In the genomic region with DNA sequence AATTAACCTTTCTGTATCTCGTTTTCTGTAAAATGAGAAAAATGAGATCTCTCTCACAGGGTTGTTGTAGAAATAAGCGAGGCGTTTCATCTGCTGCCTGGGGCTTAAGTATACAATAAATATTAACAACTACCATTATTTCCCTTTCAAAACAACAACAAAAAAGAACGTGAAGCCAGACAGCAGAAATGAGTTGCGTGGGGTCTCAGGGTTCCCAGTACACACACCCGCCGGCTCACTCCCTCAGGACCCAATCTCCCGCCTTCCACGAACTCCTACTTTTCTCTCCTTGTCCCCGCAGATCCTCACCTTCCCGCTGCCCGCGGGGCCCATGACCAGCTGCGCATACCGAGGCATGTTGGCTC, we compare ENCODE assay signal across 8 cellular contexts. TPM values are rescaled to one million over a fixed set of nuclear protein-coding genes. Genes with fewer than 3 reads are reported as not detected.
DNase-seq lines count a peak whose midpoint lies in the region; ATAC-seq, FAIRE-seq and TF ChIP-seq lines count a peak whose summit lies in the region.

No MANE protein-coding gene starts in this region.

- H3K4me1 Mint-ChIP-seq in H9 (peaks cover 13 to 23% of the 10 kb centered on the region in 2 experiments), activated B cell treated with CpG ODN at 0.5 μM for 24 hours (peaks cover 41% of the 10 kb centered on the region)

- no peaks in the 10 kb centered on the region for H3K9me2 ChIP-seq in hepatocyte (replicated peaks; ENCODE audit: insufficient read depth)

- no peaks in the 10 kb centered on the region for H3K36me3 ChIP-seq in hepatocyte (replicated peaks; ENCODE audit: insufficient read depth, low read depth)
- H3K36me3 ChIP-seq in small intestine (ENCODE audit: control insufficient read depth in 2 of 2, insufficient read depth in 2 of 2, low read length in 2 of 2): peaks cover 0 to 2% of the 10 kb centered on the region in 2 donors

- H2BK15ac ChIP-seq in H9 (ENCODE audit: low read depth, low read length): no peak overlapping the region

- H2BK5ac ChIP-seq in H9 (ENCODE audit: insufficient read length, low read length): no peak overlapping the region

- no peaks in the 10 kb centered on the region for H3K27me3 ChIP-seq in H9 (ENCODE audit: insufficient read depth, low read length)
- no peaks in the 10 kb centered on the region for H3K27me3 ChIP-seq in hepatocyte
- H3K27me3 ChIP-seq in small intestine (ENCODE audit: control insufficient read depth in 2 of 2, insufficient read depth in 2 of 2, low read length in 2 of 2): no peaks in the 10 kb centered on the region

- H2BK120ac ChIP-seq in H9 (ENCODE audit: low read depth, low read length, poor library complexity, severe bottlenecking): no peak overlapping the region

- DNase-seq in H9 (no peak), activated B cell treated with CpG ODN at 0.5 μM for 24 hours (no peak), hepatocyte (ENCODE audit: low spot score) (no peak), small intestine (no peak), NCI-H1930 (lab: John Stamatoyannopoulos, UW) (no peak)

- H2AFZ ChIP-seq in H9 (ENCODE audit: low read length) (no peak overlapping the region), hepatocyte (peak overlapping the region; percentile 70)

- H3K56ac ChIP-seq in H9 (ENCODE audit: insufficient read length, low read depth, low read length): no peak overlapping the region

- peaks cover 12 to 42% (median 32%) of the 10 kb centered on the region in 3 experiments for H3K36me3 Mint-ChIP-seq in H9 (ENCODE audit: insufficient read depth in 1 of 3, low read depth in 3 of 3)
- peaks cover 25% of the 10 kb centered on the region for H3K36me3 Mint-ChIP-seq in activated B cell treated with CpG ODN at 0.5 μM for 24 hours (ENCODE audit: low read depth)

- no peak overlapping the region for H3K23ac ChIP-seq in H9 (ENCODE audit: insufficient read length, low read depth, low read length)

- H3K9ac ChIP-seq in H9 (ENCODE audit: extremely low read depth, insufficient read length, low read length): peak overlapping the region; percentile 83

- H3K27ac Mint-ChIP-seq in H9 (peak overlapping the region; percentile 98 to 100 (median 100)), activated B cell treated with CpG ODN at 0.5 μM for 24 hours (peak overlapping the region; percentile 96)

- no peak overlapping the region for H3K18ac ChIP-seq in H9 (ENCODE audit: insufficient read length, low read depth, low read length)

- FAIRE-seq in small intestine (lab: Jason Lieb, UNC): no peak

- H3K9me3 Mint-ChIP-seq in H9 (peaks cover 0 to 6% of the 10 kb centered on the region in 2 experiments; a peak in 2 of 5 replicates), activated B cell treated with CpG ODN at 0.5 μM for 24 hours (no peaks in the 10 kb centered on the region)

- H4K5ac ChIP-seq in H9 (ENCODE audit: insufficient read length, low read depth, low read length): no peak overlapping the region

- H3K4me3 ChIP-seq in hepatocyte (peak overlapping the region; percentile 47), small intestine (ENCODE audit: low read depth in 1 of 2, low read length in 2 of 2) (peak overlapping the region; percentile 50 to 70)

- no peak overlapping the region for H3K4ac ChIP-seq in H9 (ENCODE audit: low read depth, low read length)

- TF ChIP-seq CTCF in H9 (conservative IDR thresholded peaks at IDR 0.05) (no peak), activated B cell treated with CpG ODN at 0.5 μM for 24 hours (IDR thresholded peaks at IDR 0.05) (no peak), hepatocyte (IDR thresholded peaks at IDR 0.05; ENCODE audit: poor library complexity) (no peak)

- no peaks in the 10 kb centered on the region for H3K79me1 ChIP-seq in H9 (ENCODE audit: insufficient read depth, low read depth, low read length, poor library complexity, severe bottlenecking)

- H2BK20ac ChIP-seq in H9 (ENCODE audit: low read depth, low read length, poor library complexity, severe bottlenecking): no peak overlapping the region

- H4K8ac ChIP-seq in H9 (replicated peaks; ENCODE audit: insufficient read length, low read depth, low read length): no peak overlapping the region

- POLR2A ChIA-PET in activated B cell treated with CpG ODN at 0.5 μM for 24 hours (lab: Charles Lee): interaction anchor here (0.6 to 3.5 kb wide), 21 partner anchors 11 to 1218 kb away, joined by 3 to 106 read pairs (median 6); a partner anchor contains a TSS

- H3K4me3 Mint-ChIP-seq in H9 (peak overlapping the region; percentile 98 to 99), activated B cell treated with CpG ODN at 0.5 μM for 24 hours (peak overlapping the region; percentile 100)

- peak overlapping the region; percentile 95 for H3K4me2 ChIP-seq in H9 (ENCODE audit: insufficient read depth, insufficient read length, low read length)
- H3K4me2 ChIP-seq in hepatocyte: peak overlapping the region; percentile 79

- no peaks in the 10 kb centered on the region for H4K20me1 ChIP-seq in H9 (ENCODE audit: control insufficient read depth, insufficient read depth, insufficient read length)
- H4K20me1 ChIP-seq in hepatocyte (ENCODE audit: insufficient read depth, poor library complexity, severe bottlenecking): no peaks in the 10 kb centered on the region

- peaks cover 3% of the 10 kb centered on the region for H3K23me2 ChIP-seq in H9 (ENCODE audit: insufficient read length, low read depth, low read length, poor library complexity, severe bottlenecking)

- no peak overlapping the region for H2BK12ac ChIP-seq in H9 (ENCODE audit: insufficient read length, low read depth, low read length)

- H3K9me3 ChIP-seq in H9 (ENCODE audit: control insufficient read depth, low read depth, low read length): no peaks in the 10 kb centered on the region
- no peaks in the 10 kb centered on the region for H3K9me3 ChIP-seq in hepatocyte (ENCODE audit: low read depth)
- H3K9me3 ChIP-seq in small intestine (ENCODE audit: control insufficient read depth, low read depth): no peaks in the 10 kb centered on the region

- H2AK5ac ChIP-seq in H9 (ENCODE audit: insufficient read length, low read length): no peak overlapping the region

- H3K4me1 ChIP-seq in H9 (ENCODE audit: insufficient read depth, low read length) (peaks cover 3% of the 10 kb centered on the region; the same call in 1 of the 2 replicates), hepatocyte (ENCODE audit: insufficient read depth) (peaks cover 15% of the 10 kb centered on the region), small intestine (ENCODE audit: control insufficient read depth in 2 of 2, insufficient read depth in 1 of 2, low read depth in 1 of 2, low read length in 1 of 2) (peaks cover 0 to 3% of the 10 kb centered on the region in 2 donors)

- peaks cover 12% of the 10 kb centered on the region; the same call in 1 of the 2 replicates for H3K79me2 ChIP-seq in H9 (ENCODE audit: insufficient read depth, low read length)
- peaks cover 26% of the 10 kb centered on the region for H3K79me2 ChIP-seq in hepatocyte

- H3K27me3 Mint-ChIP-seq in H9 (ENCODE audit: low read depth) (no peaks in the 10 kb centered on the region), activated B cell treated with CpG ODN at 0.5 μM for 24 hours (no peaks in the 10 kb centered on the region)

- intact Hi-C loops in activated B cell treated with CpG ODN at 0.5 μM for 24 hours (cut with micrococcal nuclease): loop anchor here (1.0 to 5.0 kb wide), 9 partner anchors 12 to 445 kb away; a partner anchor contains a TSS

- ATAC-seq in activated B cell treated with CpG ODN at 0.5 μM for 24 hours (ENCODE audit: low read depth) (no peak), HG02763 (IDR thresholded peaks at IDR 0.05; ENCODE audit: unreplicated experiment) (no peak), HG02623 (IDR thresholded peaks at IDR 0.05; ENCODE audit: unreplicated experiment) (no peak), HG02588 (IDR thresholded peaks at IDR 0.05; ENCODE audit: unreplicated experiment) (no peak)

- no peak overlapping the region for H3K14ac ChIP-seq in H9 (ENCODE audit: insufficient read depth, low read length)

- H4K91ac ChIP-seq in H9 (ENCODE audit: insufficient read length, low read depth, low read length): no peak overlapping the region

- H3K27ac ChIP-seq in H9 (ENCODE audit: insufficient read length, low read depth, low read length) (no peak overlapping the region), hepatocyte (peak overlapping the region; percentile 61), small intestine (ENCODE audit: low read depth in 1 of 2, low read length in 1 of 2) (peak overlapping the region; percentile 6 to 93)

- CTCF ChIA-PET in activated B cell treated with CpG ODN at 0.5 μM for 24 hours (lab: Charles Lee): interaction anchor here (1.0 to 5.7 kb wide), 12 partner anchors 9 to 420 kb away, joined by 3 to 55 read pairs (median 8); a partner anchor contains a TSS

- no CpG with 5 or more reads among the region's 15 CpGs for whole genome bisulfite sequencing in H9 (ENCODE audit: extremely low coverage, insufficient read length, low lambda C conversion rate)
- 2% methylated on average over 15 of the region's 15 CpGs for WGBS in hepatocyte (ENCODE audit: low lambda C conversion rate, missing lambda C conversion rate)
- 0 to 1% (median 0%) methylated on average over 15 of the region's 15 CpGs for WGBS in small intestine, 3 donors

- H3T11ph ChIP-seq in H9 (ENCODE audit: low read length): no peak overlapping the region

RNA-seq across cellular contexts. Expression of a gene that starts 0.2 kb away (rescaled TPM):
- total RNA-seq in H9 (2021) (45.3 and 47.6 TPM in 2 replicates), activated B cell treated with CpG ODN at 0.5 μM for 24 hours (17.0 and 19.0 TPM in 2 replicates), hepatocyte (21.8 and 23.5 TPM in 2 replicates)
- polyA plus RNA-seq in hepatocyte (27.4 TPM in 2 replicates), small intestine (10 to 100 TPM in 1 of 3 donors, 1 to 10 TPM in 2; 5.4 to 20.9 (median 8.6) TPM)

RNA-seq across cellular contexts. Expression of a gene that starts 0.8 kb away (rescaled TPM):
- total RNA-seq in H9 (2021) (18.1 and 19.8 TPM in 2 replicates), activated B cell treated with CpG ODN at 0.5 μM for 24 hours (9.7 and 9.9 TPM in 2 replicates), hepatocyte (8.3 and 8.7 TPM in 2 replicates)
- polyA plus RNA-seq in hepatocyte (6.8 and 8.4 TPM in 2 replicates), small intestine (1 to 10 TPM in 2 of 3 donors, under 1 TPM in 1; 0.45 to 4.2 (median 1.1) TPM)

RNA-seq across cellular contexts. Expression of a gene that starts 17.7 kb away (rescaled TPM):
- 184 and 188 TPM in 2 replicates for total RNA-seq in H9 (2021)
- 435 and 459 TPM in 2 replicates for total RNA-seq in activated B cell treated with CpG ODN at 0.5 μM for 24 hours
- 419 and 585 TPM in 2 replicates for total RNA-seq in hepatocyte
- polyA plus RNA-seq in hepatocyte: 434 and 442 TPM in 2 replicates
- 100 to 1,000 TPM; 324 to 507 (median 456) TPM for polyA plus RNA-seq in small intestine

RNA-seq across cellular contexts. Expression of a gene that starts 34.1 kb away (rescaled TPM):
- total RNA-seq in H9 (2021) (77.6 and 81.5 TPM in 2 replicates), activated B cell treated with CpG ODN at 0.5 μM for 24 hours (99.6 and 117 TPM in 2 replicates), hepatocyte (102 and 110 TPM in 2 replicates)
- polyA plus RNA-seq in hepatocyte (176 and 177 TPM in 2 replicates), small intestine (100 to 1,000 TPM; 159 to 171 (median 170) TPM)

RNA-seq across cellular contexts. Expression of a gene that starts 34.3 kb away (rescaled TPM):
- total RNA-seq in H9 (2021): 0.22 TPM in 1 of 2 replicates, not detected in the other
- 1.2 and 1.3 TPM in 2 replicates for total RNA-seq in activated B cell treated with CpG ODN at 0.5 μM for 24 hours
- 0.23 and 0.24 TPM in 2 replicates for total RNA-seq in hepatocyte
- polyA plus RNA-seq in hepatocyte: 0.13 and 0.61 TPM in 2 replicates
- under 1 TPM in 1 of 3 donors, not detected in 2; 0.24 TPM for polyA plus RNA-seq in small intestine
